26 cellular contexts compared by ENCODE assay signal in the genomic region with DNA sequence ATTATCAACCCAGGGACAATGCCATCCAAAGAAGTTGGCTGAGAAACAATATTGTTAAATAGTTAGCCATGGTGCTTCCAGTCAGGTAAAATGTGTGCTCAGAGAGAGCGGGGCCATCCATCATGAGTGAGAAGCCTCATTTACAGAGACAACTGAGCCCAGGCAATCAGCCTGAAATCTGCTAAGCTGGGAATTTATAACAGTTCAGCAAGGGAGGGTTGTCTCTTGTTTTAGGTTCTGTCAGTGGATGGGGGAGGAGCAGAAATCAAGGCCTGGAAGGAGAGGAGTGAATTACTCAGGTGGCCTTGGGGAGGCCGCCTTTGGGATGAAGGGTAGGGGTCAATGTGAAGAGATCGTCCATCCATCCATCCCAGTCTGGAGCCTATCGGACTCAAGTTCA.
"Had no signal": no experiment of that assay in that cellular context is flagged by ENCODE, and none has a peak within 500 bp of the region (broad histone marks: within the 10 kb centered on the region; RNA-seq: fewer than 3 reads in every experiment).

No MANE protein-coding gene starts in this region.

- H3K4me1 Mint-ChIP-seq: activated CD4-positive, alpha-beta memory T cell treated with anti-CD3 and anti-CD28 coated beads, Interleukin-2, amount 10 ng/mL, durations not matched to agents 7 days and 5 days; activated CD4-positive, alpha-beta T cell treated with anti-CD3 and anti-CD28 coated beads, Interleukin-2, amount 10 ng/mL, durations not matched to agents 7 days and 5 days; activated naive CD4-positive, alpha-beta T cell treated with anti-CD3 and anti-CD28 coated beads, Interleukin-2, amount 10 ng/mL, durations not matched to agents 7 days and 5 days; activated naive CD8-positive, alpha-beta T cell treated with anti-CD3 and anti-CD28 coated beads, Interleukin-2, amount 10 ng/mL, durations not matched to agents 7 days and 5 days; WTC11 had no signal

- H3K4me1 ChIP-seq: ascending aorta, esophagus squamous epithelium had no signal

- ATAC-seq: activated naive CD4-positive, alpha-beta T cell treated with anti-CD3 and anti-CD28 coated beads, Interleukin-2, amount 50 U/mL, for 72 hours; activated T-cell treated with anti-CD3 and anti-CD28 coated beads, Interleukin-2, amount 50 U/mL, for 72 hours; WTC11 had no signal

- H3K27me3 Mint-ChIP-seq: activated CD4-positive, alpha-beta memory T cell treated with anti-CD3 and anti-CD28 coated beads, Interleukin-2, amount 10 ng/mL, durations not matched to agents 7 days and 5 days; activated CD4-positive, alpha-beta T cell treated with anti-CD3 and anti-CD28 coated beads, Interleukin-2, amount 10 ng/mL, durations not matched to agents 7 days and 5 days; activated naive CD4-positive, alpha-beta T cell treated with anti-CD3 and anti-CD28 coated beads, Interleukin-2, amount 10 ng/mL, durations not matched to agents 7 days and 5 days; activated naive CD8-positive, alpha-beta T cell treated with anti-CD3 and anti-CD28 coated beads, Interleukin-2, amount 10 ng/mL, durations not matched to agents 7 days and 5 days; activated T-cell treated with anti-CD3 and anti-CD28 coated beads, Interleukin-2, amount 50 U/mL, for 24 hours had no signal

- FAIRE-seq: colon, endometrium, endothelial cell of umbilical vein had no signal

- H3K27ac Mint-ChIP-seq: activated CD4-positive, alpha-beta memory T cell treated with anti-CD3 and anti-CD28 coated beads, Interleukin-2, amount 10 ng/mL, durations not matched to agents 7 days and 5 days; activated CD4-positive, alpha-beta T cell treated with anti-CD3 and anti-CD28 coated beads, Interleukin-2, amount 10 ng/mL, durations not matched to agents 7 days and 5 days; activated naive CD4-positive, alpha-beta T cell treated with anti-CD3 and anti-CD28 coated beads, Interleukin-2, amount 10 ng/mL, durations not matched to agents 7 days and 5 days; activated naive CD4-positive, alpha-beta T cell treated with anti-CD3 and anti-CD28 coated beads, Interleukin-2, amount 50 U/mL, for 72 hours; activated naive CD8-positive, alpha-beta T cell treated with anti-CD3 and anti-CD28 coated beads, Interleukin-2, amount 10 ng/mL, durations not matched to agents 7 days and 5 days; activated T-cell treated with anti-CD3 and anti-CD28 coated beads, Interleukin-2, amount 50 U/mL, for 24 hours; activated T-cell treated with anti-CD3 and anti-CD28 coated beads, Interleukin-2, amount 50 U/mL, for 72 hours; WTC11 had no signal

- H3K36me3 ChIP-seq: ascending aorta, esophagus squamous epithelium had no signal

- DNase-seq: activated CD4-positive, alpha-beta memory T cell treated with anti-CD3 and anti-CD28 coated beads, Interleukin-2, amount 10 ng/mL, durations not matched to agents 7 days and 5 days; activated CD4-positive, alpha-beta T cell treated with anti-CD3 and anti-CD28 coated beads for 1 hour; activated CD4-positive, alpha-beta T cell treated with anti-CD3 and anti-CD28 coated beads for 4 hours; activated CD4-positive, alpha-beta T cell treated with anti-CD3 and anti-CD28 coated beads, Interleukin-2, amount 10 ng/mL, durations not matched to agents 7 days and 5 days; activated CD4-positive, alpha-beta T cell treated with anti-CD3 and anti-CD28 coated beads, Interleukin-2, amount 50 U/mL, for 4 hours; activated CD8-positive, alpha-beta memory T cell treated with anti-CD3 and anti-CD28 coated beads, Interleukin-2, amount 50 U/mL, for 48 hours; activated gamma-delta T cell; activated naive CD4-positive, alpha-beta T cell; activated naive CD4-positive, alpha-beta T cell treated with anti-CD3 and anti-CD28 coated beads, Interleukin-2, amount 10 ng/mL, durations not matched to agents 7 days and 5 days; activated naive CD8-positive, alpha-beta T cell treated with anti-CD3 and anti-CD28 coated beads, Interleukin-2, amount 10 ng/mL, durations not matched to agents 7 days and 5 days; activated T-cell treated with anti-CD3 and anti-CD28 coated beads for 4 hours; activated T-cell treated with anti-CD3 and anti-CD28 coated beads, Interleukin-2, amount 50 U/mL, for 24 hours; activated T-cell treated with anti-CD3 and anti-CD28 coated beads, Interleukin-2, amount 50 U/mL, for 72 hours; caudate nucleus; effector CD8-positive, alpha-beta T cell; esophagus squamous epithelium; foreskin melanocyte; head of caudate nucleus; T-helper 2 cell had no signal

- H3K9me3 ChIP-seq: ascending aorta, esophagus squamous epithelium had no signal

- H3K4me3 ChIP-seq: ascending aorta, esophagus squamous epithelium had no signal

- H3K27me3 ChIP-seq: ascending aorta, esophagus squamous epithelium had no signal

- H3K9me3 Mint-ChIP-seq: activated CD4-positive, alpha-beta memory T cell treated with anti-CD3 and anti-CD28 coated beads, Interleukin-2, amount 10 ng/mL, durations not matched to agents 7 days and 5 days; activated CD4-positive, alpha-beta T cell treated with anti-CD3 and anti-CD28 coated beads, Interleukin-2, amount 10 ng/mL, durations not matched to agents 7 days and 5 days; activated naive CD4-positive, alpha-beta T cell treated with anti-CD3 and anti-CD28 coated beads, Interleukin-2, amount 10 ng/mL, durations not matched to agents 7 days and 5 days; activated naive CD8-positive, alpha-beta T cell treated with anti-CD3 and anti-CD28 coated beads, Interleukin-2, amount 10 ng/mL, durations not matched to agents 7 days and 5 days; activated T-cell treated with anti-CD3 and anti-CD28 coated beads, Interleukin-2, amount 50 U/mL, for 24 hours; activated T-cell treated with anti-CD3 and anti-CD28 coated beads, Interleukin-2, amount 50 U/mL, for 72 hours; WTC11 had no signal

- H3K36me3 Mint-ChIP-seq: activated naive CD4-positive, alpha-beta T cell treated with anti-CD3 and anti-CD28 coated beads, Interleukin-2, amount 10 ng/mL, durations not matched to agents 7 days and 5 days; activated naive CD4-positive, alpha-beta T cell treated with anti-CD3 and anti-CD28 coated beads, Interleukin-2, amount 50 U/mL, for 72 hours; activated naive CD8-positive, alpha-beta T cell treated with anti-CD3 and anti-CD28 coated beads, Interleukin-2, amount 10 ng/mL, durations not matched to agents 7 days and 5 days; WTC11 had no signal

- H3K4me3 Mint-ChIP-seq: activated CD4-positive, alpha-beta memory T cell treated with anti-CD3 and anti-CD28 coated beads, Interleukin-2, amount 10 ng/mL, durations not matched to agents 7 days and 5 days; activated CD4-positive, alpha-beta T cell treated with anti-CD3 and anti-CD28 coated beads, Interleukin-2, amount 10 ng/mL, durations not matched to agents 7 days and 5 days; activated naive CD4-positive, alpha-beta T cell treated with anti-CD3 and anti-CD28 coated beads, Interleukin-2, amount 10 ng/mL, durations not matched to agents 7 days and 5 days; activated naive CD8-positive, alpha-beta T cell treated with anti-CD3 and anti-CD28 coated beads, Interleukin-2, amount 10 ng/mL, durations not matched to agents 7 days and 5 days; activated T-cell treated with anti-CD3 and anti-CD28 coated beads, Interleukin-2, amount 50 U/mL, for 24 hours; activated T-cell treated with anti-CD3 and anti-CD28 coated beads, Interleukin-2, amount 50 U/mL, for 72 hours; WTC11 had no signal

- H3K27ac ChIP-seq: ascending aorta, epithelial cell of prostate, esophagus squamous epithelium had no signal
